ENCODE assay signal across 14 cellular contexts in genomic region chr18:44654555-44654954, GRCh38. TPM values are rescaled to one million over a fixed set of nuclear protein-coding genes. Genes with fewer than 3 reads are reported as not detected.
DNase-seq lines count a peak whose midpoint lies in the region; ATAC-seq and TF ChIP-seq lines count a peak whose summit lies in the region.
"Had no signal": no experiment of that assay in that cellular context is flagged by ENCODE, and none has a peak within 500 bp of the region (broad histone marks: within the 10 kb centered on the region; RNA-seq: fewer than 3 reads in every experiment).

No MANE protein-coding gene starts in this region.

- H3K27me3 Mint-ChIP-seq in T-helper 2 cell treated with Interferon-gamma antibody and Interleukin-4, amounts not matched to agents 5 μg/mL and 100 μg/mL, for 36 hours (ENCODE audit: low read depth), result peaks cover 13% of the 10 kb centered on the region

- intact Hi-C loops in right lobe of liver (cut with DNase I), result no loop called here

- DNase-seq in GM03348 (ENCODE audit: low spot score), result peak; percentile 68
- peak; percentile 54 for DNase-seq in fibroblast of mammary gland (ENCODE audit: low read depth)
- DNase-seq in activated naive CD4-positive, alpha-beta T cell (lab: John Stamatoyannopoulos, UW), result no peak
- DNase-seq in stimulated activated CD4-positive, alpha-beta T cell treated with anti-CD3 and anti-CD28 coated beads, Interleukin-4, amount 100 ng/mL, for 24 hours, result no peak
- no peak for DNase-seq in right lobe of liver
- DNase-seq in T-helper 2 cell treated with Interferon-gamma antibody and Interleukin-4, amounts not matched to agents 5 μg/mL and 100 μg/mL, for 36 hours (ENCODE audit: low spot score), result no peak
- DNase-seq: adrenal gland, DMS 273 treated with DMSO at 0.1 percent for 48 hours, NCI-H187 treated with DMSO at 0.1 percent for 48 hours, thyroid gland had no signal

- no peaks in the 10 kb centered on the region for H3K27me3 ChIP-seq in rectal smooth muscle tissue (ENCODE audit: control insufficient read depth, insufficient read depth, low read length)
- no peaks in the 10 kb centered on the region for H3K27me3 ChIP-seq in right lobe of liver
- H3K27me3 ChIP-seq: adrenal gland, thyroid gland had no signal

- H3K27ac Mint-ChIP-seq in T-helper 2 cell treated with Interferon-gamma antibody and Interleukin-4, amounts not matched to agents 5 μg/mL and 100 μg/mL, for 36 hours, result no peak overlapping the region
- H3K27ac Mint-ChIP-seq: progenitor cell of endocrine pancreas; T-helper 1 cell treated with Interleukin-12 subunit alpha and Interleukin-12 subunit beta and Interleukin-4 antibody, amounts not matched to agents 30 μg/mL and 1 μg/mL, for 36 hours had no signal

- H3K36me3 ChIP-seq in rectal smooth muscle tissue (ENCODE audit: control insufficient read depth, insufficient read depth, low read length) (no peaks in the 10 kb centered on the region), right lobe of liver (no peaks in the 10 kb centered on the region)
- H3K36me3 ChIP-seq: adrenal gland, thyroid gland had no signal

- H3K4me3 ChIP-seq in fibroblast of mammary gland (ENCODE audit: control insufficient read depth, low read depth, low read length) (no peak overlapping the region), rectal smooth muscle tissue (ENCODE audit: low read length) (no peak overlapping the region), right lobe of liver (no peak overlapping the region)
- H3K4me3 ChIP-seq: adrenal gland, thyroid gland had no signal

- no peak for TF ChIP-seq POLR2A in right lobe of liver (IDR thresholded peaks at IDR 0.05)

- H3K4me1 ChIP-seq in rectal smooth muscle tissue (ENCODE audit: control insufficient read depth, insufficient read depth, low read length) (peaks cover 15% of the 10 kb centered on the region), right lobe of liver (no peaks in the 10 kb centered on the region)
- H3K4me1 ChIP-seq: adrenal gland had no signal

- H3K4me1 Mint-ChIP-seq in T-helper 2 cell treated with Interferon-gamma antibody and Interleukin-4, amounts not matched to agents 5 μg/mL and 100 μg/mL, for 36 hours (ENCODE audit: low read depth), result no peaks in the 10 kb centered on the region

- H3K27ac ChIP-seq in rectal smooth muscle tissue (ENCODE audit: low read depth, low read length) (peak overlapping the region; percentile 19), right lobe of liver (no peak overlapping the region)
- H3K27ac ChIP-seq: adrenal gland, thyroid gland had no signal

- H3K9ac ChIP-seq in rectal smooth muscle tissue (ENCODE audit: low read length), result no peak overlapping the region

- no peaks in the 10 kb centered on the region for H3K9me3 ChIP-seq in right lobe of liver
- H3K9me3 ChIP-seq: adrenal gland, thyroid gland had no signal

- H3K9me3 Mint-ChIP-seq in T-helper 2 cell treated with Interferon-gamma antibody and Interleukin-4, amounts not matched to agents 5 μg/mL and 100 μg/mL, for 36 hours, result no peaks in the 10 kb centered on the region
- H3K9me3 Mint-ChIP-seq: T-helper 1 cell treated with Interleukin-12 subunit alpha and Interleukin-12 subunit beta and Interleukin-4 antibody, amounts not matched to agents 30 μg/mL and 1 μg/mL, for 36 hours had no signal

- ATAC-seq in SK-N-SH treated with all-trans-retinoic acid at 6 μM for 48 hours (peak; percentile 95), right lobe of liver (no peak)

- no peaks in the 10 kb centered on the region for H3K36me3 Mint-ChIP-seq in T-helper 2 cell treated with Interferon-gamma antibody and Interleukin-4, amounts not matched to agents 5 μg/mL and 100 μg/mL, for 36 hours (ENCODE audit: low read depth)

- TF ChIP-seq CTCF in fibroblast of mammary gland (conservative IDR thresholded peaks at IDR 0.05; ENCODE audit: control insufficient read depth, insufficient read depth, low read depth, low read length), result no peak
- TF ChIP-seq CTCF in right lobe of liver (IDR thresholded peaks at IDR 0.05), result no peak

- 24% methylated on average over 3 of the region's 3 CpGs for WGBS in right lobe of liver (ENCODE audit: insufficient coverage, low coverage, low lambda C conversion rate, missing lambda C conversion rate)

- no peak overlapping the region for H3K4me3 Mint-ChIP-seq in T-helper 2 cell treated with Interferon-gamma antibody and Interleukin-4, amounts not matched to agents 5 μg/mL and 100 μg/mL, for 36 hours
- H3K4me3 Mint-ChIP-seq: T-helper 1 cell treated with Interleukin-12 subunit alpha and Interleukin-12 subunit beta and Interleukin-4 antibody, amounts not matched to agents 30 μg/mL and 1 μg/mL, for 36 hours had no signal

TF ChIP-seq in SK-N-SH treated with all-trans-retinoic acid at 6 μM for 48 hours, 23 proteins besides CTCF, POLR2A, EP300 and RAD21 (continues in another document):
- TF ChIP-seq ESRRG (CRISPR knock-in tag; IDR thresholded peaks at IDR 0.05), result no peak
- TF ChIP-seq ZNF8 (CRISPR knock-in tag; IDR thresholded peaks at IDR 0.05), result 0 out of 2 replicates have a peak, but pooled peaks have one; percentile 25
- no peak for TF ChIP-seq TSHZ2 (CRISPR knock-in tag; IDR thresholded peaks at IDR 0.05)
- TF ChIP-seq ZNF70 (CRISPR knock-in tag; IDR thresholded peaks at IDR 0.05), result no peak
- TF ChIP-seq OSR1 (CRISPR knock-in tag; IDR thresholded peaks at IDR 0.05), result no peak
- 0 out of 2 replicates have a peak, but pooled peaks have one; percentile 14 for TF ChIP-seq ZC3H10 (CRISPR knock-in tag; IDR thresholded peaks at IDR 0.05)
- no peak for TF ChIP-seq ARNTL (CRISPR knock-in tag; IDR thresholded peaks at IDR 0.05; ENCODE audit: borderline replicate concordance, low read depth)
- TF ChIP-seq TOX (CRISPR knock-in tag; IDR thresholded peaks at IDR 0.05; ENCODE audit: borderline replicate concordance), result peak; percentile 33; the same call in 1 of the 2 replicates
- no peak for TF ChIP-seq ZNF565 (CRISPR knock-in tag; conservative IDR thresholded peaks at IDR 0.05; ENCODE audit: low read depth)
- no peak for TF ChIP-seq BACH2 (CRISPR knock-in tag; IDR thresholded peaks at IDR 0.05; ENCODE audit: borderline replicate concordance)
- TF ChIP-seq, protein P1, sequence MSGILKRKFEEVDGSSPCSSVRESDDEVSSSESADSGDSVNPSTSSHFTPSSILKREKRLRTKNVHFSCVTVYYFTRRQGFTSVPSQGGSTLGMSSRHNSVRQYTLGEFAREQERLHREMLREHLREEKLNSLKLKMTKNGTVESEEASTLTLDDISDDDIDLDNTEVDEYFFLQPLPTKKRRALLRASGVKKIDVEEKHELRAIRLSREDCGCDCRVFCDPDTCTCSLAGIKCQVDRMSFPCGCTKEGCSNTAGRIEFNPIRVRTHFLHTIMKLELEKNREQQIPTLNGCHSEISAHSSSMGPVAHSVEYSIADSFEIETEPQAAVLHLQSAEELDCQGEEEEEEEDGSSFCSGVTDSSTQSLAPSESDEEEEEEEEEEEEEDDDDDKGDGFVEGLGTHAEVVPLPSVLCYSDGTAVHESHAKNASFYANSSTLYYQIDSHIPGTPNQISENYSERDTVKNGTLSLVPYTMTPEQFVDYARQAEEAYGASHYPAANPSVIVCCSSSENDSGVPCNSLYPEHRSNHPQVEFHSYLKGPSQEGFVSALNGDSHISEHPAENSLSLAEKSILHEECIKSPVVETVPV (CRISPR knock-in tag; IDR thresholded peaks at IDR 0.05), result no peak
- TF ChIP-seq ZFP30 (CRISPR knock-in tag; IDR thresholded peaks at IDR 0.05), result no peak
- TF ChIP-seq, protein P2, sequence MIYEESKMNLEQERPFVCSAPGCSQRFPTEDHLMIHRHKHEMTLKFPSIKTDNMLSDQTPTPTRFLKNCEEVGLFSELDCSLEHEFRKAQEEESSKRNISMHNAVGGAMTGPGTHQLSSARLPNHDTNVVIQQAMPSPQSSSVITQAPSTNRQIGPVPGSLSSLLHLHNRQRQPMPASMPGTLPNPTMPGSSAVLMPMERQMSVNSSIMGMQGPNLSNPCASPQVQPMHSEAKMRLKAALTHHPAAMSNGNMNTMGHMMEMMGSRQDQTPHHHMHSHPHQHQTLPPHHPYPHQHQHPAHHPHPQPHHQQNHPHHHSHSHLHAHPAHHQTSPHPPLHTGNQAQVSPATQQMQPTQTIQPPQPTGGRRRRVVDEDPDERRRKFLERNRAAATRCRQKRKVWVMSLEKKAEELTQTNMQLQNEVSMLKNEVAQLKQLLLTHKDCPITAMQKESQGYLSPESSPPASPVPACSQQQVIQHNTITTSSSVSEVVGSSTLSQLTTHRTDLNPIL (CRISPR knock-in tag; IDR thresholded peaks at IDR 0.05; ENCODE audit: low read depth), result peak; percentile 84; the same call in 1 of the 2 replicates
- no peak for TF ChIP-seq TCF4 (CRISPR knock-in tag; IDR thresholded peaks at IDR 0.05; ENCODE audit: borderline replicate concordance)
- peak; percentile 74 for TF ChIP-seq ISL1 (CRISPR knock-in tag; IDR thresholded peaks at IDR 0.05)
- TF ChIP-seq CSDC2 (CRISPR knock-in tag; IDR thresholded peaks at IDR 0.05), result no peak

RNA-seq across cellular contexts. Expression of gene SETBP1, which starts 26.1 kb away (rescaled TPM):
- 10 to 100 TPM; 14.3 to 29.1 (median 16.6) TPM for total RNA-seq in right lobe of liver

Comparison
In these comparisons a context has a peak if more than half of its experiments do, and no peak if none do; other contexts are left out.
1. DNase-seq: peak in GM03348 (single experiment) and fibroblast of mammary gland (single experiment); none in activated naive CD4-positive, alpha-beta T cell (0 of 4), stimulated activated CD4-positive, alpha-beta T cell treated with anti-CD3 and anti-CD28 coated beads, Interleukin-4, amount 100 ng/mL, for 24 hours (single experiment), right lobe of liver (0 of 3) and T-helper 2 cell treated with Interferon-gamma antibody and Interleukin-4, amounts not matched to agents 5 μg/mL and 100 μg/mL, for 36 hours (single experiment).